8 cellular contexts compared by ENCODE assay signal in genomic region chr20:61041481-61041880, GRCh38.
"Had no signal": no experiment of that assay in that cellular context is flagged by ENCODE, and none has a peak within 500 bp of the region (broad histone marks: within the 10 kb centered on the region; RNA-seq: fewer than 3 reads in every experiment).

No MANE protein-coding gene starts in this region.

- H3K4me1 ChIP-seq: HAP-1 had no signal

- H3K9me3 ChIP-seq: HAP-1 had no signal

- H3K36me3 ChIP-seq: HAP-1 had no signal

- H3K27ac ChIP-seq: GM23248 had no signal

- H3K4me3 ChIP-seq: GM23248, HAP-1 had no signal

- ATAC-seq: HCT116, HepG2 had no signal

- DNase-seq: GM23248, GOT3, H7, HFFc6, KBM-7 had no signal
